Comparison of ENCODE assay signal across 3 cellular contexts in the genomic region with DNA sequence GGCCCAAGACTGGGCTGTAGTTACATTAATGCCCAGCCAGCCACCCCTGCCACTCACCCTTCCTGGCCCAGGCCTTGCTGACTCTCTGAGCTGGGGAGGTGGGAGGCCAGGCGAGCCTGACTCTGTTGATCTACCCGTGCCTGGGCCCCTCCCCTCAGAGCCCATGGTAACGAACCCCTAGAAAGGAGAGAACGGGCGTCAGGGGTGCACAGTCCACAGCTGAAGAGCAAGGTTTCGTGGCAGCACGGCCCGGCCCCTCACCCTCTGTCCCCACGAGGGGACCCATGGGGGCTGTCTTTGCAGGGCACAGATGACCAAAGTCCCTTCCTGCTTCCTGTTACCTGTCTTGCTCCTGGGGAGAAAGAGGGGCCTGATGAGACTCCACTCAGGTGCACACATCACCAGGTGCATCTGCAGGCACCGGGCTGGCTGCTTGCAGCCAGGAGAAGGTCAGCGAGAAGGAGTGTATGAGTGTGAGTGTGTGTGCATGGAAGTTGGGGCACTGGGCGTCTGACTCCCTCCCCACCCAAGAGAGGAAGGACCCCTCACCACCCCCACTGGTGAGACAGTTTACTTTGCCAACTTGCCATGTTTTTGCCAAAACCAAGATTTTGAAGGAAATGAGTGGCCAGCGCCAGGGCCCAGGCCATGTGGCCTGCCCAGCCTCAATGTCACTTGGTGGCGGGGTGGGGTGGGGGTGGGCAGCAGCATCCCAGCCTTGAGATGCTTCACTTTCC.
TF ChIP-seq lines count a peak whose summit lies in the region.

No MANE protein-coding gene starts in this region.

TF ChIP-seq in SK-N-SH, 30 proteins besides CTCF, POLR2A, EP300 and RAD21:
- TF ChIP-seq, protein P1, sequence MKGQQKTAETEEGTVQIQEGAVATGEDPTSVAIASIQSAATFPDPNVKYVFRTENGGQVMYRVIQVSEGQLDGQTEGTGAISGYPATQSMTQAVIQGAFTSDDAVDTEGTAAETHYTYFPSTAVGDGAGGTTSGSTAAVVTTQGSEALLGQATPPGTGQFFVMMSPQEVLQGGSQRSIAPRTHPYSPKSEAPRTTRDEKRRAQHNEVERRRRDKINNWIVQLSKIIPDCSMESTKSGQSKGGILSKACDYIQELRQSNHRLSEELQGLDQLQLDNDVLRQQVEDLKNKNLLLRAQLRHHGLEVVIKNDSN (IDR thresholded peaks at IDR 0.05; ENCODE audit: borderline replicate concordance, low read depth), result no peak
- TF ChIP-seq RCOR1 (IDR thresholded peaks at IDR 0.05; ENCODE audit: low read length) (no peak), RFX5 (IDR thresholded peaks at IDR 0.05; ENCODE audit: low read length) (no peak), RXRA (IDR thresholded peaks at IDR 0.05; ENCODE audit: borderline replicate concordance, low read depth) (no peak), TAF1 (IDR thresholded peaks at IDR 0.05; ENCODE audit: borderline replicate concordance, low read depth, low read length) (no peak), YY1 (IDR thresholded peaks at IDR 0.05; ENCODE audit: low read depth) (no peak), CHD2 (IDR thresholded peaks at IDR 0.05; ENCODE audit: low read length, partially characterized antibody) (no peak), NFIC (IDR thresholded peaks at IDR 0.05; ENCODE audit: borderline replicate concordance) (no peak), TCF12 (IDR thresholded peaks at IDR 0.05) (no peak)
- TF ChIP-seq, protein P2, sequence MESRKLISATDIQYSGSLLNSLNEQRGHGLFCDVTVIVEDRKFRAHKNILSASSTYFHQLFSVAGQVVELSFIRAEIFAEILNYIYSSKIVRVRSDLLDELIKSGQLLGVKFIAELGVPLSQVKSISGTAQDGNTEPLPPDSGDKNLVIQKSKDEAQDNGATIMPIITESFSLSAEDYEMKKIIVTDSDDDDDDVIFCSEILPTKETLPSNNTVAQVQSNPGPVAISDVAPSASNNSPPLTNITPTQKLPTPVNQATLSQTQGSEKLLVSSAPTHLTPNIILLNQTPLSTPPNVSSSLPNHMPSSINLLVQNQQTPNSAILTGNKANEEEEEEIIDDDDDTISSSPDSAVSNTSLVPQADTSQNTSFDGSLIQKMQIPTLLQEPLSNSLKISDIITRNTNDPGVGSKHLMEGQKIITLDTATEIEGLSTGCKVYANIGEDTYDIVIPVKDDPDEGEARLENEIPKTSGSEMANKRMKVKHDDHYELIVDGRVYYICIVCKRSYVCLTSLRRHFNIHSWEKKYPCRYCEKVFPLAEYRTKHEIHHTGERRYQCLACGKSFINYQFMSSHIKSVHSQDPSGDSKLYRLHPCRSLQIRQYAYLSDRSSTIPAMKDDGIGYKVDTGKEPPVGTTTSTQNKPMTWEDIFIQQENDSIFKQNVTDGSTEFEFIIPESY (IDR thresholded peaks at IDR 0.05; ENCODE audit: borderline replicate concordance, low read depth), result no peak
- TF ChIP-seq, protein P3, sequence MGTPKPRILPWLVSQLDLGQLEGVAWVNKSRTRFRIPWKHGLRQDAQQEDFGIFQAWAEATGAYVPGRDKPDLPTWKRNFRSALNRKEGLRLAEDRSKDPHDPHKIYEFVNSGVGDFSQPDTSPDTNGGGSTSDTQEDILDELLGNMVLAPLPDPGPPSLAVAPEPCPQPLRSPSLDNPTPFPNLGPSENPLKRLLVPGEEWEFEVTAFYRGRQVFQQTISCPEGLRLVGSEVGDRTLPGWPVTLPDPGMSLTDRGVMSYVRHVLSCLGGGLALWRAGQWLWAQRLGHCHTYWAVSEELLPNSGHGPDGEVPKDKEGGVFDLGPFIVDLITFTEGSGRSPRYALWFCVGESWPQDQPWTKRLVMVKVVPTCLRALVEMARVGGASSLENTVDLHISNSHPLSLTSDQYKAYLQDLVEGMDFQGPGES (IDR thresholded peaks at IDR 0.05; ENCODE audit: low read depth, low read length), result no peak
- TF ChIP-seq, protein P4, sequence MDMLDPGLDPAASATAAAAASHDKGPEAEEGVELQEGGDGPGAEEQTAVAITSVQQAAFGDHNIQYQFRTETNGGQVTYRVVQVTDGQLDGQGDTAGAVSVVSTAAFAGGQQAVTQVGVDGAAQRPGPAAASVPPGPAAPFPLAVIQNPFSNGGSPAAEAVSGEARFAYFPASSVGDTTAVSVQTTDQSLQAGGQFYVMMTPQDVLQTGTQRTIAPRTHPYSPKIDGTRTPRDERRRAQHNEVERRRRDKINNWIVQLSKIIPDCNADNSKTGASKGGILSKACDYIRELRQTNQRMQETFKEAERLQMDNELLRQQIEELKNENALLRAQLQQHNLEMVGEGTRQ (IDR thresholded peaks at IDR 0.05; ENCODE audit: borderline replicate concordance, low read depth, low read length), result no peak

TF ChIP-seq in SK-N-SH treated with all-trans-retinoic acid at 6 μM for 48 hours, 23 proteins besides CTCF, POLR2A, EP300 and RAD21:
- TF ChIP-seq TOX (CRISPR knock-in tag; IDR thresholded peaks at IDR 0.05; ENCODE audit: borderline replicate concordance) (no peak), ZFP3 (CRISPR knock-in tag; IDR thresholded peaks at IDR 0.05) (no peak), ESRRG (CRISPR knock-in tag; IDR thresholded peaks at IDR 0.05) (no peak), RARB (CRISPR knock-in tag; IDR thresholded peaks at IDR 0.05) (no peak), SNAI2 (CRISPR knock-in tag; IDR thresholded peaks at IDR 0.05) (no peak), ISL1 (CRISPR knock-in tag; IDR thresholded peaks at IDR 0.05) (no peak), ZFP30 (CRISPR knock-in tag; IDR thresholded peaks at IDR 0.05) (no peak), ZNF8 (CRISPR knock-in tag; IDR thresholded peaks at IDR 0.05) (no peak), ZC3H10 (CRISPR knock-in tag; IDR thresholded peaks at IDR 0.05) (no peak), GLIS3 (CRISPR knock-in tag; IDR thresholded peaks at IDR 0.05) (no peak), ARNTL (CRISPR knock-in tag; IDR thresholded peaks at IDR 0.05; ENCODE audit: borderline replicate concordance, low read depth) (no peak), OSR1 (CRISPR knock-in tag; IDR thresholded peaks at IDR 0.05) (no peak), BACH2 (CRISPR knock-in tag; IDR thresholded peaks at IDR 0.05; ENCODE audit: borderline replicate concordance) (no peak)
- TF ChIP-seq, protein P5, sequence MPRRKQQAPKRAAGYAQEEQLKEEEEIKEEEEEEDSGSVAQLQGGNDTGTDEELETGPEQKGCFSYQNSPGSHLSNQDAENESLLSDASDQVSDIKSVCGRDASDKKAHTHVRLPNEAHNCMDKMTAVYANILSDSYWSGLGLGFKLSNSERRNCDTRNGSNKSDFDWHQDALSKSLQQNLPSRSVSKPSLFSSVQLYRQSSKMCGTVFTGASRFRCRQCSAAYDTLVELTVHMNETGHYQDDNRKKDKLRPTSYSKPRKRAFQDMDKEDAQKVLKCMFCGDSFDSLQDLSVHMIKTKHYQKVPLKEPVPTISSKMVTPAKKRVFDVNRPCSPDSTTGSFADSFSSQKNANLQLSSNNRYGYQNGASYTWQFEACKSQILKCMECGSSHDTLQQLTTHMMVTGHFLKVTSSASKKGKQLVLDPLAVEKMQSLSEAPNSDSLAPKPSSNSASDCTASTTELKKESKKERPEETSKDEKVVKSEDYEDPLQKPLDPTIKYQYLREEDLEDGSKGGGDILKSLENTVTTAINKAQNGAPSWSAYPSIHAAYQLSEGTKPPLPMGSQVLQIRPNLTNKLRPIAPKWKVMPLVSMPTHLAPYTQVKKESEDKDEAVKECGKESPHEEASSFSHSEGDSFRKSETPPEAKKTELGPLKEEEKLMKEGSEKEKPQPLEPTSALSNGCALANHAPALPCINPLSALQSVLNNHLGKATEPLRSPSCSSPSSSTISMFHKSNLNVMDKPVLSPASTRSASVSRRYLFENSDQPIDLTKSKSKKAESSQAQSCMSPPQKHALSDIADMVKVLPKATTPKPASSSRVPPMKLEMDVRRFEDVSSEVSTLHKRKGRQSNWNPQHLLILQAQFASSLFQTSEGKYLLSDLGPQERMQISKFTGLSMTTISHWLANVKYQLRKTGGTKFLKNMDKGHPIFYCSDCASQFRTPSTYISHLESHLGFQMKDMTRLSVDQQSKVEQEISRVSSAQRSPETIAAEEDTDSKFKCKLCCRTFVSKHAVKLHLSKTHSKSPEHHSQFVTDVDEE (CRISPR knock-in tag; IDR thresholded peaks at IDR 0.05), result no peak
- TF ChIP-seq, protein P6, sequence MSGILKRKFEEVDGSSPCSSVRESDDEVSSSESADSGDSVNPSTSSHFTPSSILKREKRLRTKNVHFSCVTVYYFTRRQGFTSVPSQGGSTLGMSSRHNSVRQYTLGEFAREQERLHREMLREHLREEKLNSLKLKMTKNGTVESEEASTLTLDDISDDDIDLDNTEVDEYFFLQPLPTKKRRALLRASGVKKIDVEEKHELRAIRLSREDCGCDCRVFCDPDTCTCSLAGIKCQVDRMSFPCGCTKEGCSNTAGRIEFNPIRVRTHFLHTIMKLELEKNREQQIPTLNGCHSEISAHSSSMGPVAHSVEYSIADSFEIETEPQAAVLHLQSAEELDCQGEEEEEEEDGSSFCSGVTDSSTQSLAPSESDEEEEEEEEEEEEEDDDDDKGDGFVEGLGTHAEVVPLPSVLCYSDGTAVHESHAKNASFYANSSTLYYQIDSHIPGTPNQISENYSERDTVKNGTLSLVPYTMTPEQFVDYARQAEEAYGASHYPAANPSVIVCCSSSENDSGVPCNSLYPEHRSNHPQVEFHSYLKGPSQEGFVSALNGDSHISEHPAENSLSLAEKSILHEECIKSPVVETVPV (CRISPR knock-in tag; IDR thresholded peaks at IDR 0.05), result no peak
TF ChIP-seq in SK-N-SH treated with all-trans-retinoic acid at 6 μM for 48 hours: peak in this region for 0.

TF ChIP-seq in H1, 55 proteins besides CTCF, POLR2A, EP300 and RAD21:
- TF ChIP-seq TEAD4 (IDR thresholded peaks at IDR 0.05; ENCODE audit: low read depth, low read length), result no peak
- TF ChIP-seq SP1 (IDR thresholded peaks at IDR 0.05; ENCODE audit: low read depth, low read length), result peak; percentile 6; the same call in 1 of the 2 replicates
